ENCODE assay signal across 25 cellular contexts in the genomic region with DNA sequence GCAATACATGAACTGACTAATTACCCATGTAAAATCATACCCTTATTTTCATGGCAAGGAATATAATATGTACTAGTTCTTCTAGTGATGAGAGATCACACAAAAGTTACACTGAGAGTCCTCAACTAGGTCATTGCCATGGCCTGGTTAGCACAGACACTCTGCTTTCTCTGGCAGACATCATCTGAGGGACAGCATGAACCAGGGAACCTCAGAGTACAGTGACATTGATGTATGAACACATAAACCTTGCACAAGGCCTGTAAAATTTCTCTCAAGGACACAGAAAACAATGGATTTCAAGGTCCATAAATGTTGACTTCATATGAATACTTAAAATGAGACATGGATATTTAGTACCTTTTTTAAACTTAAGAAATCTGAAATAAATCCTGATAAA.
"Had no signal": no experiment of that assay in that cellular context is flagged by ENCODE, and none has a peak within 500 bp of the region (broad histone marks: within the 10 kb centered on the region; RNA-seq: fewer than 3 reads in every experiment).

No MANE protein-coding gene starts in this region.

- H3K4me3 Mint-ChIP-seq: naive thymus-derived CD4-positive, alpha-beta T cell; nephron progenitor cell; stimulated activated effector memory CD8-positive, alpha-beta T cell treated with anti-CD3 and anti-CD28 coated beads, Interleukin-12 subunit alpha, Interleukin-12 subunit beta, amount 100 ng/mL, for 72 hours had no signal

- DNase-seq: colonic mucosa; dermis blood vessel endothelial cell; effector memory CD4-positive, alpha-beta T cell; foreskin keratinocyte; heart left ventricle; left cardiac atrium; left ventricle myocardium superior; lower lobe of right lung; naive thymus-derived CD4-positive, alpha-beta T cell; nephron progenitor cell; nucleus accumbens; right cardiac atrium; sigmoid colon; stimulated activated CD4-positive, alpha-beta T cell treated with anti-CD3 and anti-CD28 coated beads, Interleukin-2, amount 100 ng/mL, for 24 hours; stimulated activated CD4-positive, alpha-beta T cell treated with anti-CD3 and anti-CD28 coated beads, Interleukin-4, amount 100 ng/mL, for 24 hours; stimulated activated naive CD4-positive, alpha-beta T cell treated with Interleukin-2 at 50 U/mL for 16 hours; stomach; tibial artery; upper lobe of left lung; uterus had no signal

- H3K27ac Mint-ChIP-seq: naive thymus-derived CD4-positive, alpha-beta T cell; nephron progenitor cell; stimulated activated effector memory CD8-positive, alpha-beta T cell treated with anti-CD3 and anti-CD28 coated beads, Interleukin-12 subunit alpha, Interleukin-12 subunit beta, amount 100 ng/mL, for 72 hours had no signal

- H3K4me1 ChIP-seq: colonic mucosa, esophagus muscularis mucosa, foreskin keratinocyte, gastroesophageal sphincter, lower lobe of right lung, prostate gland, tibial artery, uterus had no signal

- H3K9me3 Mint-ChIP-seq: naive thymus-derived CD4-positive, alpha-beta T cell; nephron progenitor cell; stimulated activated effector memory CD8-positive, alpha-beta T cell treated with anti-CD3 and anti-CD28 coated beads, Interleukin-12 subunit alpha, Interleukin-12 subunit beta, amount 100 ng/mL, for 72 hours had no signal

- ATAC-seq: foreskin keratinocyte; gastroesophageal sphincter; left cardiac atrium; left ventricle myocardium superior; naive thymus-derived CD4-positive, alpha-beta T cell; right cardiac atrium; stimulated activated effector memory CD8-positive, alpha-beta T cell treated with anti-CD3 and anti-CD28 coated beads, Interleukin-12 subunit alpha, Interleukin-12 subunit beta, amount 100 ng/mL, for 72 hours had no signal

- H3K36me3 Mint-ChIP-seq: naive thymus-derived CD4-positive, alpha-beta T cell; stimulated activated effector memory CD8-positive, alpha-beta T cell treated with anti-CD3 and anti-CD28 coated beads, Interleukin-12 subunit alpha, Interleukin-12 subunit beta, amount 100 ng/mL, for 72 hours had no signal

- H3K4me1 Mint-ChIP-seq: naive thymus-derived CD4-positive, alpha-beta T cell; stimulated activated effector memory CD8-positive, alpha-beta T cell treated with anti-CD3 and anti-CD28 coated beads, Interleukin-12 subunit alpha, Interleukin-12 subunit beta, amount 100 ng/mL, for 72 hours had no signal

- H3K9me3 ChIP-seq: colonic mucosa, esophagus muscularis mucosa, gastroesophageal sphincter, heart left ventricle, lower lobe of right lung, prostate gland, sigmoid colon, stomach, tibial artery, upper lobe of left lung, uterus had no signal

- H3K4me3 ChIP-seq: colonic mucosa, esophagus muscularis mucosa, gastroesophageal sphincter, heart left ventricle, hepatocyte, lower lobe of right lung, prostate gland, sigmoid colon, stomach, tibial artery, upper lobe of left lung, uterus had no signal

- H3K36me3 ChIP-seq: colonic mucosa, esophagus muscularis mucosa, gastroesophageal sphincter, heart left ventricle, lower lobe of right lung, prostate gland, sigmoid colon, stomach, tibial artery, upper lobe of left lung, uterus had no signal
